In the genomic region with DNA sequence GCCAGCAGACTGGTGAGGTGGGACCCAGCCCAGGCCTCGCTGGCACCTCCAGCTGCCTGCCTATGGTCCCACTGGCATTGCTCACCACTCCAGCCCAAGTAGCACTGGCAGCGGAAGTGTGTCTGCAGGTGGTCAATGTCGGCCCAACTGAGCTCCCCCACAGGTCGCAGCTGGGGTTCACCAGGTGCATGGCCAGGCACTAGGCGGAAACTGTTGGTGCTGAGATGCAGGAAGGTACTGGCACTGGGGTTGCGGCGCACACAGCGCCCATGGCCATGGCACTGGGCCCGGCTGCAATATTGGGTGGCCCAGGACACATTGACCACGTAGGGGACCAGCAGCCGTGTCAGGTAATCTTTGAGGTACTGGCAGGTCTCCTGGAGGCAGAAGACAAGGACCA, we compare ENCODE assay signal across 15 cellular contexts. TPM values are rescaled to one million over a fixed set of nuclear protein-coding genes. Genes with fewer than 3 reads are reported as not detected.
DNase-seq lines count a peak whose midpoint lies in the region; TF ChIP-seq lines count a peak whose summit lies in the region.
"Had no signal": no experiment of that assay in that cellular context is flagged by ENCODE, and none has a peak within 500 bp of the region (broad histone marks: within the 10 kb centered on the region; RNA-seq: fewer than 3 reads in every experiment).

No MANE protein-coding gene starts in this region.

- H3K27ac Mint-ChIP-seq in mesothelial cell of epicardium = peak overlapping the region; percentile 21
- H3K27ac Mint-ChIP-seq: activated naive CD4-positive, alpha-beta T cell treated with anti-CD3 and anti-CD28 coated beads, Interleukin-2, amount 50 U/mL, for 24 hours had no signal

- peaks cover 22% of the 10 kb centered on the region for H3K36me3 Mint-ChIP-seq in mesothelial cell of epicardium
- H3K36me3 Mint-ChIP-seq: activated naive CD4-positive, alpha-beta T cell treated with anti-CD3 and anti-CD28 coated beads, Interleukin-2, amount 50 U/mL, for 24 hours had no signal

- DNase-seq in coronary artery (ENCODE audit: low spot score) (no peak), mesothelial cell of epicardium (ENCODE audit: low spot score in 2 of 2, unreplicated experiment in 2 of 2) (no peak), lower leg skin (ENCODE audit: low spot score in 2 of 2) (no peak), NCI-H1930 (lab: John Stamatoyannopoulos, UW) (no peak), NCI-H524 treated with DMSO at 0.1 percent for 48 hours (lab: John Stamatoyannopoulos, UW) (no peak)
- DNase-seq: activated CD8-positive, alpha-beta memory T cell treated with anti-CD3 and anti-CD28 coated beads, Interleukin-2, amount 50 U/mL, for 48 hours; NCI-H187 treated with DMSO at 0.1 percent for 48 hours; nucleus accumbens; substantia nigra; T-helper 17 cell had no signal

- H4K20me1 ChIP-seq in OCI-LY1 (ENCODE audit: insufficient read depth, low read length) = no peaks in the 10 kb centered on the region

- H3K9ac ChIP-seq in OCI-LY1 (ENCODE audit: low read length) (peak overlapping the region; percentile 17; the same call in 1 of the 2 replicates), stomach smooth muscle (ENCODE audit: low read length in 2 of 2) (peak overlapping the region; percentile 5 to 8)

- H3K9me3 Mint-ChIP-seq in mesothelial cell of epicardium = no peaks in the 10 kb centered on the region
- H3K9me3 Mint-ChIP-seq: activated naive CD4-positive, alpha-beta T cell treated with anti-CD3 and anti-CD28 coated beads, Interleukin-2, amount 50 U/mL, for 24 hours; CD4-positive, alpha-beta memory T cell had no signal

- H3K27me3 ChIP-seq in OCI-LY1 (ENCODE audit: insufficient read depth, low read length) = no peaks in the 10 kb centered on the region
- H3K27me3 ChIP-seq in stomach smooth muscle (ENCODE audit: control insufficient read depth in 1 of 2, insufficient read depth in 2 of 2, low read length in 2 of 2) = no peaks in the 10 kb centered on the region
- H3K27me3 ChIP-seq: cardiac muscle cell had no signal

- no peaks in the 10 kb centered on the region for H3F3A ChIP-seq in OCI-LY1 (ENCODE audit: insufficient read depth, low read length)

- peak overlapping the region; percentile 48 for H3K4me2 ChIP-seq in OCI-LY1 (ENCODE audit: low read length)

- H3K4me3 ChIP-seq in OCI-LY1 (ENCODE audit: low read depth, low read length, poor library complexity, severe bottlenecking) (peak overlapping the region; percentile 24), coronary artery (peak overlapping the region; percentile 85), stomach smooth muscle (ENCODE audit: low read length in 2 of 2) (peak overlapping the region in 1 of 2 donors; percentile 40), lower leg skin (ENCODE audit: low read depth, poor library complexity, severe bottlenecking) (no peak overlapping the region)
- H3K4me3 ChIP-seq: cardiac muscle cell had no signal

- TF ChIP-seq CTCF in OCI-LY1 (IDR thresholded peaks at IDR 0.05; ENCODE audit: low read length) (no peak), coronary artery (IDR thresholded peaks at IDR 0.05) (no peak), mesothelial cell of epicardium (IDR thresholded peaks at IDR 0.05; ENCODE audit: unreplicated experiment) (no peak), lower leg skin (IDR thresholded peaks at IDR 0.05) (no peak)

- no peaks in the 10 kb centered on the region for H3K36me3 ChIP-seq in OCI-LY1 (ENCODE audit: insufficient read depth, low read length)
- H3K36me3 ChIP-seq in stomach smooth muscle (ENCODE audit: control insufficient read depth in 2 of 2, insufficient read depth in 2 of 2, low read length in 2 of 2) = peaks cover 10 to 30% of the 10 kb centered on the region in 2 donors

- H3K79me2 ChIP-seq in OCI-LY1 (ENCODE audit: insufficient read depth, low read length) = no peaks in the 10 kb centered on the region

- H3K27ac ChIP-seq in OCI-LY1 (ENCODE audit: low read depth, low read length, poor library complexity, severe bottlenecking) (peak overlapping the region; percentile 69), coronary artery (peak overlapping the region in 1 of 2 donors; percentile 17), stomach smooth muscle (ENCODE audit: low read length) (no peak overlapping the region)
- H3K27ac ChIP-seq: cardiac muscle cell had no signal

- H3K4me1 ChIP-seq in OCI-LY1 (ENCODE audit: insufficient read depth, low read length, severe bottlenecking) (peaks cover 53% of the 10 kb centered on the region), stomach smooth muscle (ENCODE audit: control insufficient read depth, insufficient read depth, low read length) (peaks cover 47% of the 10 kb centered on the region)

- H2AFZ ChIP-seq in OCI-LY1 (ENCODE audit: low read length) = no peak overlapping the region

- peaks cover 51% of the 10 kb centered on the region for H3K4me1 Mint-ChIP-seq in mesothelial cell of epicardium

- no peak for TF ChIP-seq POLR2A in lower leg skin (IDR thresholded peaks at IDR 0.05)

- intact Hi-C loops in lower leg skin (cut with DNase I; ENCODE audit: low total_unique reads) = no loop called here

- 76 to 82% methylated on average over 7 to 9 of the region's 11 CpGs for WGBS in lower leg skin, 2 donors

- no peaks in the 10 kb centered on the region for H3K9me3 ChIP-seq in OCI-LY1 (ENCODE audit: low read length)
- H3K9me3 ChIP-seq in stomach smooth muscle (ENCODE audit: control insufficient read depth in 2 of 2, low read length in 2 of 2) = no peaks in the 10 kb centered on the region

- no peaks in the 10 kb centered on the region for H3K27me3 Mint-ChIP-seq in mesothelial cell of epicardium (ENCODE audit: low read depth)
- H3K27me3 Mint-ChIP-seq: activated naive CD4-positive, alpha-beta T cell treated with anti-CD3 and anti-CD28 coated beads, Interleukin-2, amount 50 U/mL, for 24 hours; CD4-positive, alpha-beta memory T cell; T-helper 17 cell had no signal

- H3K4me3 Mint-ChIP-seq in mesothelial cell of epicardium = no peak overlapping the region
- H3K4me3 Mint-ChIP-seq: activated naive CD4-positive, alpha-beta T cell treated with anti-CD3 and anti-CD28 coated beads, Interleukin-2, amount 50 U/mL, for 24 hours; T-helper 17 cell had no signal

- H3K9me2 ChIP-seq in OCI-LY1 (ENCODE audit: low read depth, low read length) = no peaks in the 10 kb centered on the region

RNA-seq across cellular contexts. Expression of a gene that starts 4.4 kb away (rescaled TPM):
- 71.5 to 76.3 TPM (median 75.1 TPM) in 3 replicates for total RNA-seq in mesothelial cell of epicardium
- 10 to 100 TPM; 44.1 to 95.7 (median 72.9) TPM for total RNA-seq in lower leg skin

RNA-seq across cellular contexts. Expression of a gene that starts 9.9 kb away (rescaled TPM):
- 19.8 to 23.3 TPM (median 20.3 TPM) in 3 replicates for total RNA-seq in mesothelial cell of epicardium
- 10 to 100 TPM; 13.1 to 24.2 (median 18.0) TPM for total RNA-seq in lower leg skin

RNA-seq across cellular contexts. Expression of a gene that starts 14.8 kb away (rescaled TPM):
- total RNA-seq in mesothelial cell of epicardium (2.4 to 3.5 TPM (median 2.7 TPM) in 3 replicates), lower leg skin (10 to 100 TPM; 16.7 to 35.5 (median 20.6) TPM)

RNA-seq across cellular contexts. Expression of a gene that starts 19.0 kb away (rescaled TPM):
- total RNA-seq in mesothelial cell of epicardium (2.9 to 3.0 TPM (median 2.9 TPM) in 3 replicates), lower leg skin (1 to 10 TPM; 1.9 to 4.1 (median 2.6) TPM)

RNA-seq across cellular contexts. Expression of a gene that starts 19.0 kb away (rescaled TPM):
- 14.5 to 17.3 TPM (median 15.4 TPM) in 3 replicates for total RNA-seq in mesothelial cell of epicardium
- 10 to 100 TPM; 12.4 to 19.4 (median 15.1) TPM for total RNA-seq in lower leg skin
